In the genomic region with DNA sequence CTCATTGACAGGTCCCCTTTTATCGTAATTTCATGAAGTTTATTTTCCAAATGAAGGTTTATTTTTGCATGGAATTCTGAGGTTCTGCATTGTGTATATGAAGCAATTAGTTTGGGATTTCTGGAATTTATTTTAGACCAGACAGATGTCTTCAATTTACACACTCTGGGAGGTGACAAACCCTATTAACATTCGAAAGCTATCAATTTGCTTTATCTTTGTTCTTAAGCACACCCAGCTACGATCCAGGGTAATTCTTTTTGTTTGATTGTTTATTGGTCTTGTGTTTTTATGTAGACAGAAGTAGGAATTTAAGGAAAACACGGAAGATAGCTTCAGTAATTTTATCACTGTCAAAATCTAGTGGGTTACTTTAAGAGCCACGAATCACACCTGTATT, we compare ENCODE assay signal across 20 cellular contexts.
DNase-seq lines count a peak whose midpoint lies in the region; ATAC-seq and TF ChIP-seq lines count a peak whose summit lies in the region.
"Had no signal": no experiment of that assay in that cellular context is flagged by ENCODE, and none has a peak within 500 bp of the region (broad histone marks: within the 10 kb centered on the region; RNA-seq: fewer than 3 reads in every experiment).

No MANE protein-coding gene starts in this region.

- H3K4me2 ChIP-seq in SK-N-SH = no peak overlapping the region
- peak overlapping the region; percentile 82 for H3K4me2 ChIP-seq in smooth muscle cell

- H3K27ac ChIP-seq in SK-N-SH (ENCODE audit: low read depth in 2 of 2, low read length in 1 of 2) = no peak overlapping the region
- H3K27ac ChIP-seq in smooth muscle cell (ENCODE audit: low read depth) = no peak overlapping the region

- H3K4me3 ChIP-seq in SK-N-SH (ENCODE audit: low read depth in 2 of 2, low read length in 1 of 2) = no peak overlapping the region; a peak in 1 of 4 replicates
- peak overlapping the region; percentile 49; the same call in 1 of the 2 replicates for H3K4me3 ChIP-seq in WI38 (ENCODE audit: low read depth, low read length)
- no peak overlapping the region for H3K4me3 ChIP-seq in fibroblast of villous mesenchyme (ENCODE audit: low read depth, low read length)
- no peak overlapping the region for H3K4me3 ChIP-seq in smooth muscle cell
- H3K4me3 ChIP-seq: lung had no signal

- no peaks in the 10 kb centered on the region for H3K36me3 Mint-ChIP-seq in type B pancreatic cell
- H3K36me3 Mint-ChIP-seq: activated naive CD8-positive, alpha-beta T cell; natural killer cell treated with Interleukin-12 subunit alpha and Interleukin-12 subunit beta and Interleukin-15 and Interleukin-18, amount 100 ng/mL, for 72 hours; stimulated activated memory B cell treated with anti-CD40 and anti-IgM and Interleukin-4, amounts not matched to agents 10 μg/mL and 1 μg/mL and 100 μg/mL, for 72 hours had no signal

- H3K27ac Mint-ChIP-seq in type B pancreatic cell = no peak overlapping the region
- H3K27ac Mint-ChIP-seq: activated CD4-positive, alpha-beta T cell treated with anti-CD3 and anti-CD28 coated beads, Interleukin-2, amount 10 ng/mL, durations not matched to agents 24 days and 14 days; activated naive CD8-positive, alpha-beta T cell; effector memory CD8-positive, alpha-beta T cell; natural killer cell treated with Interleukin-12 subunit alpha and Interleukin-12 subunit beta and Interleukin-15 and Interleukin-18, amount 100 ng/mL, for 72 hours; stimulated activated memory B cell treated with anti-CD40 and anti-IgM and Interleukin-4, amounts not matched to agents 10 μg/mL and 1 μg/mL and 100 μg/mL, for 72 hours had no signal

- H3K27me3 ChIP-seq in SK-N-SH (ENCODE audit: insufficient read depth) = no peaks in the 10 kb centered on the region
- no peaks in the 10 kb centered on the region for H3K27me3 ChIP-seq in smooth muscle cell (ENCODE audit: low read depth)

- H3K27me3 Mint-ChIP-seq in type B pancreatic cell = peaks cover 8% of the 10 kb centered on the region
- H3K27me3 Mint-ChIP-seq: stimulated activated memory B cell treated with anti-CD40 and anti-IgM and Interleukin-4, amounts not matched to agents 10 μg/mL and 1 μg/mL and 100 μg/mL, for 72 hours had no signal

- no peaks in the 10 kb centered on the region for H4K20me1 ChIP-seq in SK-N-SH (ENCODE audit: insufficient read depth)
- H4K20me1 ChIP-seq in smooth muscle cell (ENCODE audit: low read depth) = no peaks in the 10 kb centered on the region

- no peak overlapping the region for H3K9ac ChIP-seq in SK-N-SH
- H3K9ac ChIP-seq in smooth muscle cell (ENCODE audit: low read depth) = no peak overlapping the region

- H3F3A ChIP-seq in SK-N-SH (replicated peaks; ENCODE audit: insufficient read depth) (no peaks in the 10 kb centered on the region), smooth muscle cell (ENCODE audit: low read depth) (no peaks in the 10 kb centered on the region)

- CTCF ChIA-PET in SK-N-SH (lab: Yijun Ruan, JAX) = interaction anchor here (0.7 to 2.5 kb wide), 15 partner anchors 8 to 965 kb away, joined by 3 to 12 read pairs (median 6); no protein-coding TSS in a partner anchor

- H3K36me3 ChIP-seq in SK-N-SH (replicated peaks in 1 of 2; ENCODE audit: control insufficient read depth in 1 of 2, insufficient read depth in 2 of 2, low read length in 1 of 2) (no peaks in the 10 kb centered on the region), smooth muscle cell (ENCODE audit: low read depth) (no peaks in the 10 kb centered on the region)

- no peak for ATAC-seq in SK-N-SH treated with all-trans-retinoic acid at 6 μM for 48 hours
- ATAC-seq: effector memory CD8-positive, alpha-beta T cell; natural killer cell treated with Interleukin-12 subunit alpha and Interleukin-12 subunit beta and Interleukin-15 and Interleukin-18, amount 100 ng/mL, for 72 hours; stimulated activated memory B cell treated with anti-CD40 and anti-IgM and Interleukin-4, amounts not matched to agents 10 μg/mL and 1 μg/mL and 100 μg/mL, for 72 hours had no signal

- no peaks in the 10 kb centered on the region for H3K79me2 ChIP-seq in SK-N-SH (ENCODE audit: insufficient read depth)
- no peaks in the 10 kb centered on the region for H3K79me2 ChIP-seq in smooth muscle cell (ENCODE audit: low read depth)

- H3K9me3 ChIP-seq in SK-N-SH (no peaks in the 10 kb centered on the region), smooth muscle cell (replicated peaks; ENCODE audit: low read depth) (no peaks in the 10 kb centered on the region)

- peaks cover 0 to 3% of the 10 kb centered on the region in 2 experiments; a peak in 1 of 4 replicates for H3K4me1 ChIP-seq in SK-N-SH (ENCODE audit: control insufficient read depth in 1 of 2, insufficient read depth in 2 of 2, low read depth in 1 of 2, low read length in 1 of 2)
- H3K4me1 ChIP-seq in smooth muscle cell (ENCODE audit: low read depth) = peaks cover 12% of the 10 kb centered on the region

- no peak overlapping the region for H3K4me3 Mint-ChIP-seq in type B pancreatic cell
- H3K4me3 Mint-ChIP-seq: effector memory CD8-positive, alpha-beta T cell; natural killer cell treated with Interleukin-12 subunit alpha and Interleukin-12 subunit beta and Interleukin-15 and Interleukin-18, amount 100 ng/mL, for 72 hours; stimulated activated memory B cell treated with anti-CD40 and anti-IgM and Interleukin-4, amounts not matched to agents 10 μg/mL and 1 μg/mL and 100 μg/mL, for 72 hours had no signal

- peaks cover 16% of the 10 kb centered on the region for H3K4me1 Mint-ChIP-seq in type B pancreatic cell (ENCODE audit: unreplicated experiment)
- H3K4me1 Mint-ChIP-seq: stimulated activated memory B cell treated with anti-CD40 and anti-IgM and Interleukin-4, amounts not matched to agents 10 μg/mL and 1 μg/mL and 100 μg/mL, for 72 hours had no signal

- DNase-seq in SK-N-SH = no peak
- peak; percentile 25 for DNase-seq in fibroblast of villous mesenchyme (ENCODE audit: low read depth)
- no peak for DNase-seq in smooth muscle cell (lab: John Stamatoyannopoulos, UW; ENCODE audit: unreplicated experiment)
- no peak for DNase-seq in dermis blood vessel endothelial cell
- DNase-seq in type B pancreatic cell (ENCODE audit: extremely low spot score, unreplicated experiment) = no peak
- DNase-seq in putamen (ENCODE audit: low spot score) = no peak
- DNase-seq: 8988T; activated CD8-positive, alpha-beta memory T cell treated with anti-CD3 and anti-CD28 coated beads for 24 hours; activated effector memory CD4-positive, alpha-beta T cell treated with Interleukin-2 at 50 U/mL for 16 hours; cortex of kidney; DMS79; T-helper 9 cell had no signal

- H3K9me3 Mint-ChIP-seq in type B pancreatic cell = peaks cover 11% of the 10 kb centered on the region
- H3K9me3 Mint-ChIP-seq: effector memory CD8-positive, alpha-beta T cell; natural killer cell treated with Interleukin-12 subunit alpha and Interleukin-12 subunit beta and Interleukin-15 and Interleukin-18, amount 100 ng/mL, for 72 hours had no signal

- 61% methylated on average over 5 of the region's 5 CpGs for WGBS in SK-N-SH (ENCODE audit: low lambda C conversion rate)
- 21% methylated on average over 5 of the region's 5 CpGs for WGBS in smooth muscle cell (ENCODE audit: low lambda C conversion rate)

- POLR2A ChIA-PET in SK-N-SH (lab: Yijun Ruan, JAX) = no interaction called here

- H2AFZ ChIP-seq in SK-N-SH (ENCODE audit: low read depth) = 0 out of 2 replicates have a peak overlapping the region, but pooled peaks have one; percentile 35
- no peak overlapping the region for H2AFZ ChIP-seq in smooth muscle cell (ENCODE audit: low read depth)

- TF ChIP-seq CTCF in SK-N-SH (IDR thresholded peaks at IDR 0.05) = no peak
- no peak for TF ChIP-seq CTCF in WI38 (IDR thresholded peaks at IDR 0.05; ENCODE audit: low read depth, low read length)
- no peak for TF ChIP-seq CTCF in fibroblast of villous mesenchyme (IDR thresholded peaks at IDR 0.05; ENCODE audit: insufficient read depth, low read depth, low read length)
- no peak for TF ChIP-seq CTCF in smooth muscle cell (IDR thresholded peaks at IDR 0.05; ENCODE audit: borderline replicate concordance, insufficient read depth, poor library complexity, severe bottlenecking)
- TF ChIP-seq CTCF in type B pancreatic cell (conservative IDR thresholded peaks at IDR 0.05) = no peak

- no peak for TF ChIP-seq RAD21 in SK-N-SH (IDR thresholded peaks at IDR 0.05; ENCODE audit: low read length)

- 0 out of 2 replicates have a peak, but pooled peaks cover 3% of the 10 kb centered on the region for H3K9me2 ChIP-seq in SK-N-SH

- no peak for TF ChIP-seq EP300 in SK-N-SH (IDR thresholded peaks at IDR 0.05; ENCODE audit: borderline replicate concordance in 1 of 2, low read depth in 1 of 2, low read length in 1 of 2)

TF ChIP-seq in SK-N-SH, 30 proteins besides CTCF, POLR2A, EP300 and RAD21 (continues in another document):
- no peak for TF ChIP-seq TCF12 (IDR thresholded peaks at IDR 0.05)
- TF ChIP-seq, protein P1, sequence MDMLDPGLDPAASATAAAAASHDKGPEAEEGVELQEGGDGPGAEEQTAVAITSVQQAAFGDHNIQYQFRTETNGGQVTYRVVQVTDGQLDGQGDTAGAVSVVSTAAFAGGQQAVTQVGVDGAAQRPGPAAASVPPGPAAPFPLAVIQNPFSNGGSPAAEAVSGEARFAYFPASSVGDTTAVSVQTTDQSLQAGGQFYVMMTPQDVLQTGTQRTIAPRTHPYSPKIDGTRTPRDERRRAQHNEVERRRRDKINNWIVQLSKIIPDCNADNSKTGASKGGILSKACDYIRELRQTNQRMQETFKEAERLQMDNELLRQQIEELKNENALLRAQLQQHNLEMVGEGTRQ (IDR thresholded peaks at IDR 0.05; ENCODE audit: borderline replicate concordance, low read depth, low read length) = no peak
- no peak for TF ChIP-seq GATA2 (CRISPR knock-in tag; IDR thresholded peaks at IDR 0.05)
- TF ChIP-seq NFIC (IDR thresholded peaks at IDR 0.05; ENCODE audit: borderline replicate concordance) = no peak
- TF ChIP-seq RXRA (IDR thresholded peaks at IDR 0.05; ENCODE audit: borderline replicate concordance, low read depth) = no peak
